Comparison of ENCODE assay signal across 7 cellular contexts in the genomic region with DNA sequence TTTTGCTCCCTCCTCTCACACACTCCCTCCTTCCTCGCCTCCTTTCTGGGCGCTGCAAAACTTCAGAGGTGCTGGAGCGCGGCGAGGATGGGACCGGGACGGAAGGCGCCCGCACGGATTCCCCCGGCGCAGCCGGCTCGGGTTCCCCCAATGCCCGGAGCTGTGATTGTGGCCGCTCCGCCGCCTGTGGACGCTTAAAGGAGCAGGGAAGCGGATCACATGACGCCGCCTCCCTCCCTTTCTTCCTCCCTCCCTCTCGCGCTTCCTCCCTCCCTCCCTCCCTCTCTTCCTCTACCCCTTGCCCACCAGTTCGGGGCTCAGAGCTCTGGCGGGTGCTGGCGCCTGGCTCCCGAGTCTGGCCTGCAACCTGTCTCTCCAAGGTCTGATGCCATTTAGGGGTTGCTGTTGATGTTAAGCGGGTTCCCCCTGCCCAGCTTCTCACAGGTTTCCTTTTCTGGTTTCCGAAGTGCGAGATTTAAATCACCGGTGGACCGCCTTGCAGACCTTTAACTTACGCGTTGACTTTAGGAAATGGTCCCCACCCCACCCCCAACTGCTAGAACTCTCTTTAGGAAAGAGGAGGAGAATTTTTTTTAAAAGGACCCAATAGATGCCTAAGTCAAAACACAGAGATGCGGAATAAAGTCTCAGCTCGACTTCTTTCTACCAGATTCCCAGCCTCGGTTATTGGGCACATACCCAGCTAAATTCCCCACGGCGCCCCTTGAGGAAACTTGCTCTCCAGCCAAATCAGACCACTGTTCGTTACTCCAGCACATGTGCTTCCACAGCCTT.
A peak's percentile ranks its signal among the peaks of the same experiment; 100 is the strongest.
DNase-seq lines count a peak whose midpoint lies in the region; FAIRE-seq and TF ChIP-seq lines count a peak whose summit lies in the region.

WLS (minus strand) TSS at position 170 of the 795 bp plus-strand sequence. CDS start 224 bp downstream, outside the sequence.

- peaks cover 95% of the 10 kb centered on the region for H3K27me3 ChIP-seq in iPS-15b (ENCODE audit: control insufficient read depth, insufficient read depth, low read length)

- H3K36me3 Mint-ChIP-seq in activated naive CD4-positive, alpha-beta T cell treated with anti-CD3 and anti-CD28 coated beads, Interleukin-2, amount 10 ng/mL, durations not matched to agents 7 days and 5 days = no peaks in the 10 kb centered on the region

- FAIRE-seq in H54 (lab: Jason Lieb, UNC) = no peak

- in situ Hi-C loops in T47D (cut with HindIII; ENCODE audit: low pct_unique_long_range_greater_than_20kb, low sequenced_read_pairs) = no loop called here

- H3K4me1 ChIP-seq in iPS-15b (ENCODE audit: control insufficient read depth, insufficient read depth, low read length) = peaks cover 3% of the 10 kb centered on the region

- H3K9ac ChIP-seq in iPS-15b (ENCODE audit: low read depth, low read length) = no peak within 1 kb of the TSS

- H3K4me3 Mint-ChIP-seq in activated naive CD4-positive, alpha-beta T cell treated with anti-CD3 and anti-CD28 coated beads, Interleukin-2, amount 10 ng/mL, durations not matched to agents 7 days and 5 days = no peak within 1 kb of the TSS

- no peaks in the 10 kb centered on the region for H3K36me3 ChIP-seq in iPS-15b (ENCODE audit: control insufficient read depth, insufficient read depth, low read length)

- CTCF ChIA-PET in activated naive CD4-positive, alpha-beta T cell treated with anti-CD3 and anti-CD28 coated beads, Interleukin-2, amount 10 ng/mL, durations not matched to agents 7 days and 5 days (lab: Charles Lee) = interaction anchor here (0.9 to 1.3 kb wide), 2 partner anchors 75 to 112 kb away, joined by 3 to 4 read pairs; no protein-coding TSS in a partner anchor

- TF ChIP-seq CTCF in retinal pigment epithelial cell (conservative IDR thresholded peaks at IDR 0.05; ENCODE audit: low read depth, low read length) = peak; percentile 22

- peaks cover 54% of the 10 kb centered on the region for H3K27me3 Mint-ChIP-seq in activated naive CD4-positive, alpha-beta T cell treated with anti-CD3 and anti-CD28 coated beads, Interleukin-2, amount 10 ng/mL, durations not matched to agents 7 days and 5 days

- peak; percentile 66 for TF ChIP-seq POLR2A in H54 (IDR thresholded peaks at IDR 0.05; ENCODE audit: low read depth, low read length)

- H3K4me1 Mint-ChIP-seq in activated naive CD4-positive, alpha-beta T cell treated with anti-CD3 and anti-CD28 coated beads, Interleukin-2, amount 10 ng/mL, durations not matched to agents 7 days and 5 days = peaks cover 17% of the 10 kb centered on the region

- H3K4me3 ChIP-seq in iPS-15b (ENCODE audit: low read depth, low read length) (peak within 1 kb of the TSS; percentile 66), retinal pigment epithelial cell (ENCODE audit: low read length) (peak within 1 kb of the TSS; percentile 94)

- H3K9me3 ChIP-seq in iPS-15b (ENCODE audit: control insufficient read depth, insufficient read depth, low read length) = no peaks in the 10 kb centered on the region

- DNase-seq in H54 (ENCODE audit: insufficient read length, low spot score) = peak; percentile 64
- DNase-seq in NCI-H2171 treated with DMSO at 0.1 percent for 48 hours (lab: John Stamatoyannopoulos, UW) = peak; percentile 65
- peak; percentile 24 to 40 for DNase-seq in T47D (ENCODE audit: low read depth in 1 of 2, low spot score in 1 of 2)
- no peak for DNase-seq in retinal pigment epithelial cell (ENCODE audit: low read depth)
- no peak for DNase-seq in activated naive CD4-positive, alpha-beta T cell treated with anti-CD3 and anti-CD28 coated beads, Interleukin-2, amount 10 ng/mL, durations not matched to agents 7 days and 5 days
- no peak for DNase-seq in activated gamma-delta T cell (lab: John Stamatoyannopoulos, UW)

- no peaks in the 10 kb centered on the region for H3K9me3 Mint-ChIP-seq in activated naive CD4-positive, alpha-beta T cell treated with anti-CD3 and anti-CD28 coated beads, Interleukin-2, amount 10 ng/mL, durations not matched to agents 7 days and 5 days

- no peak within 1 kb of the TSS for H3K27ac Mint-ChIP-seq in activated naive CD4-positive, alpha-beta T cell treated with anti-CD3 and anti-CD28 coated beads, Interleukin-2, amount 10 ng/mL, durations not matched to agents 7 days and 5 days

Comparison
In these comparisons a context has a peak if more than half of its experiments do, and no peak if none do; other contexts are left out.
1. DNase-seq: peak in H54 (single experiment), NCI-H2171 treated with DMSO at 0.1 percent for 48 hours (single experiment) and T47D (2 of 2); none in retinal pigment epithelial cell (single experiment), activated naive CD4-positive, alpha-beta T cell treated with anti-CD3 and anti-CD28 coated beads, Interleukin-2, amount 10 ng/mL, durations not matched to agents 7 days and 5 days (single experiment) and activated gamma-delta T cell (single experiment).